In genomic region chr6:119799633-119800032, GRCh38 we compare ENCODE assay signal across 20 cellular contexts.
A peak's percentile ranks its signal among the peaks of the same experiment; 100 is the strongest.
DNase-seq lines count a peak whose midpoint lies in the region; ATAC-seq, FAIRE-seq and TF ChIP-seq lines count a peak whose summit lies in the region.
"Had no signal": no experiment of that assay in that cellular context is flagged by ENCODE, and none has a peak within 500 bp of the region (broad histone marks: within the 10 kb centered on the region; RNA-seq: fewer than 3 reads in every experiment).

No MANE protein-coding gene starts in this region.

- no peak overlapping the region for H3K9ac ChIP-seq in H1 (replicated peaks in 1 of 4; ENCODE audit: extremely low read depth in 1 of 4, low read depth in 3 of 4, low read length in 3 of 4)
- no peak overlapping the region for H3K9ac ChIP-seq in neural cell (ENCODE audit: low read length)

- H3K56ac ChIP-seq in H1 (replicated peaks; ENCODE audit: insufficient read length, low read depth, low read length): no peak overlapping the region

- TF ChIP-seq POLR2A in H1 (IDR thresholded peaks at IDR 0.05; ENCODE audit: control extremely low read depth in 1 of 2, low read depth in 2 of 2, low read length in 2 of 2): no peak

- H3K4me3 ChIP-seq in GM23338: no peak overlapping the region
- no peak overlapping the region for H3K4me3 ChIP-seq in H1 (ENCODE audit: extremely low read depth in 1 of 4, insufficient read depth in 2 of 4, low read depth in 3 of 4, low read length in 4 of 4)
- H3K4me3 ChIP-seq in neural cell (ENCODE audit: low read length): no peak overlapping the region
- no peak overlapping the region for H3K4me3 ChIP-seq in PC-9
- H3K4me3 ChIP-seq: GM12878, HAP-1 had no signal

- H3K27me3 Mint-ChIP-seq in GM23338 (ENCODE audit: insufficient read depth, low read depth, poor library complexity): no peaks in the 10 kb centered on the region
- H3K27me3 Mint-ChIP-seq: CD4-positive, CD25-positive, alpha-beta regulatory T cell had no signal

- H3F3A ChIP-seq in GM23338 (replicated peaks; ENCODE audit: low read depth): no peaks in the 10 kb centered on the region
- H3F3A ChIP-seq in neural cell (ENCODE audit: insufficient read depth, low read length, poor library complexity, severe bottlenecking): no peaks in the 10 kb centered on the region
- H3F3A ChIP-seq in PC-9 (ENCODE audit: insufficient read depth, low read depth): no peaks in the 10 kb centered on the region

- 75% methylated on average over 2 of the region's 2 CpGs; no CpG with 5 or more reads in 1 of the 2 experiments for WGBS in H1 (ENCODE audit: extremely low coverage in 1 of 2, insufficient coverage in 1 of 2, insufficient read length in 1 of 2, insufficient replicate concordance in 2 of 2, low coverage in 1 of 2, low lambda C conversion rate in 2 of 2, missing lambda C conversion rate in 1 of 2), 2 experiments

- POLR2A ChIA-PET in H1 (lab: Charles Lee; ENCODE audit: partially characterized antibody): no interaction called here
- POLR2A ChIA-PET in PC-9 (lab: Charles Lee; ENCODE audit: unreplicated experiment): no interaction called here

- peaks cover 8% of the 10 kb centered on the region; the same call in 2 of the 3 replicates for H3K4me1 Mint-ChIP-seq in GM23338
- H3K4me1 Mint-ChIP-seq: B cell; CD4-positive, CD25-positive, alpha-beta regulatory T cell; CD8-positive, alpha-beta memory T cell; IgD-negative memory B cell had no signal

- DNase-seq in GM23338 (ENCODE audit: low spot score) (no peak), H1 (ENCODE audit: low read depth in 1 of 2, low spot score in 2 of 2) (no peak), caudate nucleus (lab: John Stamatoyannopoulos, UW) (no peak), PC-9 (no peak), middle frontal gyrus (ENCODE audit: extremely low spot score, low spot score) (no peak)
- DNase-seq: C1 segment of cervical spinal cord; CD4-positive, CD25-positive, alpha-beta regulatory T cell; CD8-positive, alpha-beta memory T cell; COR-L47; DMS 273 treated with DMSO at 0.1 percent for 48 hours; DMS53; DND-41; EL had no signal

- no peak overlapping the region for H4K8ac ChIP-seq in H1 (ENCODE audit: extremely low read depth, insufficient read depth, low read length)

- intact Hi-C loops in PC-9 (cut with micrococcal nuclease; ENCODE audit: unreplicated experiment): no loop called here

- no peak overlapping the region for H2AK5ac ChIP-seq in H1 (ENCODE audit: low read depth, low read length)

- H3K36me3 ChIP-seq in GM23338 (ENCODE audit: insufficient read depth) (no peaks in the 10 kb centered on the region), H1 (ENCODE audit: control insufficient read depth in 2 of 4, insufficient read depth in 4 of 4, low read length in 3 of 4) (no peaks in the 10 kb centered on the region), neural cell (ENCODE audit: insufficient read depth, low read length) (no peaks in the 10 kb centered on the region), PC-9 (ENCODE audit: low read depth) (no peaks in the 10 kb centered on the region)
- H3K36me3 ChIP-seq: HAP-1 had no signal

- no peak for FAIRE-seq in H1 (lab: Jason Lieb, UNC)
- FAIRE-seq: GM12878, HepG2 had no signal

- H2AFZ ChIP-seq in GM23338 (no peak overlapping the region), H1 (ENCODE audit: low read length) (peak overlapping the region; percentile 74; the same call in 1 of the 2 replicates), neural cell (ENCODE audit: low read depth, low read length) (no peak overlapping the region), PC-9 (no peak overlapping the region)

- no peaks in the 10 kb centered on the region for H3K79me2 ChIP-seq in GM23338 (replicated peaks; ENCODE audit: insufficient read depth)
- no peaks in the 10 kb centered on the region for H3K79me2 ChIP-seq in H1 (ENCODE audit: control insufficient read depth in 1 of 2, insufficient read depth in 2 of 2, low read length in 2 of 2)
- H3K79me2 ChIP-seq in neural cell (replicated peaks; ENCODE audit: insufficient read depth, low read length): no peaks in the 10 kb centered on the region
- no peaks in the 10 kb centered on the region for H3K79me2 ChIP-seq in PC-9 (ENCODE audit: low read depth)

- no peaks in the 10 kb centered on the region; the same call in 1 of the 2 replicates for H3K23me2 ChIP-seq in H1 (ENCODE audit: low read depth, low read length)

- no peak overlapping the region for H3K14ac ChIP-seq in H1 (ENCODE audit: insufficient read length)

- H3K9me2 ChIP-seq in GM23338 (ENCODE audit: insufficient read depth) (no peaks in the 10 kb centered on the region), neural cell (ENCODE audit: insufficient read depth, low read length) (no peaks in the 10 kb centered on the region), PC-9 (ENCODE audit: insufficient read depth) (no peaks in the 10 kb centered on the region)

- 0 out of 2 replicates have a peak overlapping the region, but pooled peaks have one; percentile 17 for H3K27ac Mint-ChIP-seq in GM23338
- H3K27ac Mint-ChIP-seq: B cell; CD4-positive, CD25-positive, alpha-beta regulatory T cell; CD8-positive, alpha-beta memory T cell had no signal

- BruUV-seq in PC-9 (replicated peaks; lab: Mats Ljungman, UMichigan): no TSS peak

- TF ChIP-seq CTCF in GM23338 (conservative IDR thresholded peaks at IDR 0.05; ENCODE audit: low read depth in 2 of 2): no peak
- TF ChIP-seq CTCF in H1 (IDR thresholded peaks at IDR 0.05; ENCODE audit: control extremely low read depth in 1 of 3, insufficient read depth in 1 of 3, low read depth in 1 of 3, low read length in 3 of 3): no peak
- TF ChIP-seq CTCF in neural cell (IDR thresholded peaks at IDR 0.05; ENCODE audit: poor library complexity, severe bottlenecking): no peak
- no peak for TF ChIP-seq CTCF in PC-9 (conservative IDR thresholded peaks at IDR 0.05)

- H3K27me3 ChIP-seq in GM23338 (ENCODE audit: insufficient read depth) (no peaks in the 10 kb centered on the region), H1 (replicated peaks in 1 of 4; ENCODE audit: control insufficient read depth in 3 of 4, extremely low read depth in 1 of 4, insufficient read depth in 3 of 4, low read length in 3 of 4) (no peaks in the 10 kb centered on the region), neural cell (ENCODE audit: insufficient read depth, low read depth, low read length) (no peaks in the 10 kb centered on the region), PC-9 (ENCODE audit: insufficient read depth, low read depth) (no peaks in the 10 kb centered on the region)

- H3K4me3 Mint-ChIP-seq in GM23338: no peak overlapping the region
- H3K4me3 Mint-ChIP-seq: B cell; CD4-positive, CD25-positive, alpha-beta regulatory T cell; CD8-positive, alpha-beta memory T cell; IgD-negative memory B cell had no signal

- H3K4ac ChIP-seq in H1 (replicated peaks; ENCODE audit: insufficient read length, low read depth, low read length): no peak overlapping the region

- no peak overlapping the region for H3K18ac ChIP-seq in H1 (ENCODE audit: extremely low read depth, low read length)

- no peak for TF ChIP-seq RAD21 in H1 (IDR thresholded peaks at IDR 0.05 in 1 of 2, conservative IDR thresholded peaks at IDR 0.05 in 1 of 2; ENCODE audit: low read depth in 2 of 2, low read length in 2 of 2)
- no peak for TF ChIP-seq RAD21 in neural cell (conservative IDR thresholded peaks at IDR 0.05)

- H4K91ac ChIP-seq in H1 (replicated peaks; ENCODE audit: insufficient read length, low read length): no peak overlapping the region

- H3K4me2 ChIP-seq in GM23338 (no peak overlapping the region), H1 (ENCODE audit: insufficient read depth in 1 of 2, low read depth in 2 of 2, low read length in 2 of 2) (no peak overlapping the region), neural cell (ENCODE audit: low read length) (no peak overlapping the region), PC-9 (no peak overlapping the region)

- no peak overlapping the region for H2BK120ac ChIP-seq in H1 (replicated peaks; ENCODE audit: low read depth, low read length)

- no peak overlapping the region for H2BK20ac ChIP-seq in H1 (ENCODE audit: low read length)

- TF ChIP-seq EP300 in H1 (IDR thresholded peaks at IDR 0.05; ENCODE audit: borderline replicate concordance in 1 of 2, low read depth in 2 of 2, low read length in 2 of 2) (no peak), neural cell (conservative IDR thresholded peaks at IDR 0.05; ENCODE audit: poor library complexity, severe bottlenecking) (peak; percentile 69)

- H3K27ac ChIP-seq in GM23338 (ENCODE audit: low read depth) (no peak overlapping the region), H1 (ENCODE audit: low read depth, low read length) (no peak overlapping the region), neural cell (ENCODE audit: low read length) (peak overlapping the region; percentile 11), caudate nucleus (ENCODE audit: low read depth, low read length) (no peak overlapping the region), PC-9 (no peak overlapping the region)
- H3K27ac ChIP-seq: HL-60 had no signal

- H3K23ac ChIP-seq in H1 (ENCODE audit: insufficient read length): no peak overlapping the region

- no peak overlapping the region for H4K5ac ChIP-seq in H1 (ENCODE audit: insufficient read length, low read depth, low read length)

- no peak overlapping the region for H2BK15ac ChIP-seq in H1 (ENCODE audit: low read length)

- H3K4me1 ChIP-seq in GM23338 (ENCODE audit: insufficient read depth): peaks cover 7% of the 10 kb centered on the region; the same call in 1 of the 2 replicates
- H3K4me1 ChIP-seq in H1 (replicated peaks in 1 of 4; ENCODE audit: control insufficient read depth in 3 of 4, insufficient read depth in 4 of 4, low read length in 3 of 4): no peaks in the 10 kb centered on the region; a peak in 1 of 7 replicates
- H3K4me1 ChIP-seq in PC-9 (replicated peaks; ENCODE audit: insufficient read depth): no peaks in the 10 kb centered on the region
- H3K4me1 ChIP-seq: HAP-1 had no signal

- no peak overlapping the region for H2BK5ac ChIP-seq in H1 (ENCODE audit: low read depth, low read length)

- no peaks in the 10 kb centered on the region for H3K9me3 Mint-ChIP-seq in GM23338
- H3K9me3 Mint-ChIP-seq: CD4-positive, CD25-positive, alpha-beta regulatory T cell; CD8-positive, alpha-beta memory T cell; IgD-negative memory B cell had no signal

- no peak overlapping the region for H2BK12ac ChIP-seq in H1 (ENCODE audit: low read depth, low read length)

- no peak for ATAC-seq in GM23338
- ATAC-seq: GM12878, HepG2 had no signal

- H3K79me1 ChIP-seq in H1 (ENCODE audit: low read depth, low read length): no peaks in the 10 kb centered on the region

- CTCF ChIA-PET in H1 (lab: Charles Lee; ENCODE audit: partially characterized antibody): interaction anchor here (1.0 to 1.8 kb wide), 5 partner anchors 8 to 180 kb away, joined by 3 to 4 read pairs (median 3); no protein-coding TSS in a partner anchor
- CTCF ChIA-PET in PC-9 (lab: Charles Lee): no interaction called here

- no peaks in the 10 kb centered on the region for H4K20me1 ChIP-seq in GM23338 (replicated peaks; ENCODE audit: insufficient read depth)
- no peaks in the 10 kb centered on the region for H4K20me1 ChIP-seq in H1 (replicated peaks in 1 of 2; ENCODE audit: control insufficient read depth in 1 of 2, insufficient read depth in 2 of 2, low read length in 2 of 2)
- H4K20me1 ChIP-seq in neural cell (ENCODE audit: insufficient read depth): no peaks in the 10 kb centered on the region
- no peaks in the 10 kb centered on the region for H4K20me1 ChIP-seq in PC-9 (ENCODE audit: insufficient read depth)

- H3K9me3 ChIP-seq in H1 (ENCODE audit: insufficient read depth in 2 of 2, low read depth in 1 of 2, low read length in 1 of 2): no peaks in the 10 kb centered on the region
- H3K9me3 ChIP-seq in neural cell (ENCODE audit: low read length): no peaks in the 10 kb centered on the region
- H3K9me3 ChIP-seq in PC-9 (ENCODE audit: insufficient read depth, low read depth): no peaks in the 10 kb centered on the region
- H3K9me3 ChIP-seq: HAP-1 had no signal

- no peaks in the 10 kb centered on the region for H3K36me3 Mint-ChIP-seq in GM23338 (ENCODE audit: low read depth)
- H3K36me3 Mint-ChIP-seq: CD4-positive, CD25-positive, alpha-beta regulatory T cell; CD8-positive, alpha-beta memory T cell; IgD-negative memory B cell had no signal
